36 cellular contexts compared by ENCODE assay signal in the genomic region with DNA sequence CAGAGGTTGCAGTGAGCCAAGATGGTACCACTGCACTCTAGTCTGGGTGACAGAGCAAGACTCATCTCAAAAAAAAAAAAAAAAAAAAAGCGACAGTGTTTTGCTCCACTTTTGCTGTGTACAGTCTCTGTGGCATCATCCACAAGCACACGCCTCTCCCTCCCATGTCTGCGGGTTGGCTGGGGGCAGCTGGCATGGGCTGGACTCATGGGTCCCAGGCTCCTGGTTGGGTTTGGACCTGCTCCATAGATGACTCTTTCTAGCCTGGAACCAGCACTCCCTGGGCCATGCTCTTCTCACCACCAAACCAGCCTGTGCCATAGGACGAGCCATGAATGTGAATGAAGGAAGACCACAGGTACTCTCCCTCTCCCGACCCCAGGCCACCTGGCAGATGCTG. TPM values are rescaled to one million over a fixed set of nuclear protein-coding genes. Genes with fewer than 3 reads are reported as not detected.
"Had no signal": no experiment of that assay in that cellular context is flagged by ENCODE, and none has a peak within 500 bp of the region (broad histone marks: within the 10 kb centered on the region; RNA-seq: fewer than 3 reads in every experiment).

No MANE protein-coding gene starts in this region.

- H3K9me3 ChIP-seq: MG63 had no signal

- H3K36me3 ChIP-seq: brain microvascular endothelial cell, MG63 had no signal

- DNase-seq: activated B cell treated with CpG ODN at 0.5 μM for 24 hours; activated CD4-positive, alpha-beta memory T cell treated with anti-CD3 and anti-CD28 coated beads, Interleukin-2, amount 10 ng/mL, durations not matched to agents 7 days and 5 days; activated CD4-positive, alpha-beta T cell treated with anti-CD3 and anti-CD28 coated beads for 4 hours; activated CD4-positive, CD25-positive, alpha-beta regulatory T cell treated with anti-CD3 and anti-CD28 coated beads, Interleukin-2, amount 50 U/mL, for 72 hours; activated CD8-positive, alpha-beta memory T cell treated with anti-CD3 and anti-CD28 coated beads for 24 hours; activated CD8-positive, alpha-beta memory T cell treated with anti-CD3 and anti-CD28 coated beads, Interleukin-2, amount 10 ng/mL, durations not matched to agents 7 days and 5 days; activated CD8-positive, alpha-beta memory T cell treated with anti-CD3 and anti-CD28 coated beads, Interleukin-2, amount 50 U/mL, for 48 hours; activated effector memory CD4-positive, alpha-beta T cell treated with anti-CD3 and anti-CD28 coated beads, Interleukin-2, amount 50 U/mL, for 16 hours; activated naive CD4-positive, alpha-beta T cell; activated naive CD4-positive, alpha-beta T cell treated with anti-CD3 and anti-CD28 coated beads, Interleukin-2, amount 50 U/mL, for 16 hours; activated naive CD8-positive, alpha-beta T cell treated with anti-CD3 and anti-CD28 coated beads for 36 hours; activated T-cell treated with anti-CD3 and anti-CD28 coated beads, Interleukin-2, amount 50 U/mL, for 1 hour; activated T-cell treated with anti-CD3 and anti-CD28 coated beads, Interleukin-2, amount 50 U/mL, for 72 hours; amniotic stem cell; brain microvascular endothelial cell; Kasumi-1; KBM-7; MG63; NCI-H1048; NCI-H1105 treated with DMSO at 0.1 percent for 48 hours; NCI-H1436; NCI-H1694; NCI-H1930; NCI-H2081 treated with DMSO at 0.1 percent for 48 hours; NCI-H226; NCI-H446 treated with DMSO at 0.1 percent for 48 hours; NCI-H524; NCI-H82; SIG-M5; T-helper 1 cell; T-helper 2 cell; T-helper 9 cell had no signal

- H3K27ac ChIP-seq: brain microvascular endothelial cell, VCaP had no signal

- H3K4me3 ChIP-seq: MG63 had no signal

- ATAC-seq: activated CD8-positive, alpha-beta memory T cell treated with anti-CD3 and anti-CD28 coated beads, Interleukin-2, amount 10 ng/mL, durations not matched to agents 7 days and 5 days; activated T-cell treated with anti-CD3 and anti-CD28 coated beads, Interleukin-2, amount 50 U/mL, for 72 hours; Panc1; SK-N-SH treated with all-trans-retinoic acid at 6 μM for 48 hours had no signal

RNA-seq across cellular contexts. Expression of gene WNT11, which starts 7.9 kb away (rescaled TPM):
- total RNA-seq: activated naive CD8-positive, alpha-beta T cell treated with anti-CD3 and anti-CD28 coated beads for 36 hours; activated T-helper 17 cell treated with anti-CD3 and anti-CD28 coated beads, Interleukin-2, amount 50 U/mL, for 72 hours had no signal
